Comparison of ENCODE assay signal across 21 cellular contexts in the genomic region with DNA sequence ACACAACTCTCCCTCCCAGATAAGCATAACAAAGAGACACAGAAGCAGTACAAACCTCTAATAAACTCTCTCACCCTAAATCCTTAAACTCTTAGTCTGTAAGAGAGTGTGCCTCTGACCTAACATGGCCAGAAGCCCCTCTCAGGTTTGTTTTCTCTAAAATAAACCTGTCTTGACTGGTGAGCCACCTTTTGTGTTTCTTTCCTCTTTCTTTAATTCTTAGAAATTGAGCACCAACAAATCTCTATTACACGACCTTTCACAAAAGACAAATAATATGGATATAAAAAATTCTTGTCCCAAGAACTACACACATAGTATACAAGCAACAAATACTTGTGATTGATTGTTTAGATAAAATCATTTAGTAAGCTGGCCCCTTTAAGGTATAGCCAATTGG.
"Had no signal": no experiment of that assay in that cellular context is flagged by ENCODE, and none has a peak within 500 bp of the region (broad histone marks: within the 10 kb centered on the region; RNA-seq: fewer than 3 reads in every experiment).

No MANE protein-coding gene starts in this region.

- H3K4me1 ChIP-seq: lower lobe of right lung, parathyroid adenoma, right atrium auricular region, sigmoid colon, stomach, thyroid gland, vagina had no signal

- H3K9me3 ChIP-seq: lower lobe of right lung, neutrophil, right atrium auricular region, sigmoid colon, thyroid gland, vagina had no signal

- DNase-seq: dorsolateral prefrontal cortex; effector CD4-positive, alpha-beta T cell; head of caudate nucleus; left ventricle myocardium superior; lower lobe of right lung; mucosa of descending colon; naive B cell; sigmoid colon; stimulated activated CD4-positive, alpha-beta T cell treated with anti-CD3 and anti-CD28 coated beads, Interleukin-2, amount 100 ng/mL, for 24 hours; stimulated activated CD4-positive, alpha-beta T cell treated with anti-CD3 and anti-CD28 coated beads, Interleukin-4, amount 100 ng/mL, for 24 hours; stimulated activated naive CD4-positive, alpha-beta T cell treated with Interleukin-2 at 50 U/mL for 16 hours; stomach; thyroid gland; trophoblast cell had no signal

- FAIRE-seq: keratinocyte had no signal

- H3K4me3 ChIP-seq: dorsolateral prefrontal cortex, lower lobe of right lung, mucosa of descending colon, right atrium auricular region, sigmoid colon, stomach, thyroid gland, vagina had no signal

- H3K9ac ChIP-seq: parathyroid adenoma had no signal

- H3K36me3 ChIP-seq: lower lobe of right lung, neutrophil, right atrium auricular region, sigmoid colon, stomach, thyroid gland, vagina had no signal

- H2AFZ ChIP-seq: parathyroid adenoma had no signal

- H3K27ac ChIP-seq: dorsolateral prefrontal cortex, lower lobe of right lung, neutrophil, parathyroid adenoma, right atrium auricular region, sigmoid colon, stomach, thyroid gland, vagina had no signal

- H3K27me3 ChIP-seq: dorsolateral prefrontal cortex, neutrophil, right atrium auricular region, sigmoid colon, stomach, thyroid gland, vagina had no signal

- H3K79me2 ChIP-seq: parathyroid adenoma had no signal

- ATAC-seq: left ventricle myocardium superior; lower lobe of right lung; mucosa of descending colon; natural killer cell treated with Interleukin-12 subunit alpha and Interleukin-12 subunit beta and Interleukin-15 and Interleukin-18, amount 100 ng/mL, for 72 hours; stimulated activated effector memory CD8-positive, alpha-beta T cell treated with anti-CD3 and anti-CD28 coated beads, Interleukin-12 subunit alpha, Interleukin-12 subunit beta, amount 100 ng/mL, for 72 hours had no signal
